Comparison of ENCODE assay signal across 11 cellular contexts in the genomic region with DNA sequence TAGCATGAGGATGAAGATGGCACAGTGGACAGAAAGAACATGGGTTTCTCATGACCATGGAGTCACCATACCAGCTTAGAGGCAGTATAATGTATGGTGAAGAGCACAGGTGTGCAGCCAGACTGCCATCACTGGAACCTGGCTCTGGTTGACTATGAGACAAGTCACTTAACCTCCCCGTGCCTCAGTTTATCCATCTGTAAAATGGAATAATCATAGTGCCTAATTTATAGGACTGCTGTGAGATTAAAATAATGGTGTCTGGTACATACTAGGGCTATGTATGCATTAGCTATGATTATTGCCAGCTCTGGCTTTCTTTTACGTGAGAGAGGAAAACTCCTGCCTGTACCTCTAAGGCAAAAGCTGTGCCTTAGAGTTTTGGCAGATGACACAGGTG.
"Had no signal": no experiment of that assay in that cellular context is flagged by ENCODE, and none has a peak within 500 bp of the region (broad histone marks: within the 10 kb centered on the region; RNA-seq: fewer than 3 reads in every experiment).

No MANE protein-coding gene starts in this region.

- H3K27ac ChIP-seq: GM23248 had no signal

- FAIRE-seq: H1, H54 had no signal

- ATAC-seq: GM23338, HCT116 had no signal

- H3K4me3 ChIP-seq: GM23248, GM23338, HAP-1 had no signal

- DNase-seq: GM23248, GOT3, H7, H9, HCEC 1CT, HFFc6 had no signal

- H3K4me2 ChIP-seq: GM23338 had no signal

- H2AFZ ChIP-seq: GM23248, GM23338 had no signal

- H3K9me3 ChIP-seq: HAP-1 had no signal

- H3K9ac ChIP-seq: GM23248 had no signal
